17 cellular contexts compared by ENCODE assay signal in the genomic region with DNA sequence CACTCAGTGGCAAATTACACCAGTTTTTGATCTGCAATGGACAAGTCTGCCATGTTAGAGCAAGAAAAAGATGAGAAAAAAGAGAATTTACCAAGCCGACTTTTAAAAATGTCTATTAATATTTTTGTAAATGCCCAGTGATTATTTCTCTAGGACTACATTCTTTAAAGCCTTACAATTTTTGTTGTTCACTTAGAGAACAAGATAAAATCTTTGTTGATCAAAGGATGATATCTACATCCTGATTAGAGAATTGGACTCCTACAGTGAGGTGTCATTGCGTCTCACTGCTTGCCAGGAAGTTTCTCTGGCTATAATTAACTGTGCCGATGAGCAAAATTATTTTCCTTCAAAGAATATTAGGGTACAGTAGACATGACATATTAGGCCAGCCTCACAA.
"Had no signal": no experiment of that assay in that cellular context is flagged by ENCODE, and none has a peak within 500 bp of the region (broad histone marks: within the 10 kb centered on the region; RNA-seq: fewer than 3 reads in every experiment).

No MANE protein-coding gene starts in this region.

- H3K27me3 ChIP-seq: esophagus muscularis mucosa, tibial artery, vagina had no signal

- H3K27ac ChIP-seq: tibial artery, vagina had no signal

- H3K36me3 ChIP-seq: esophagus muscularis mucosa, tibial artery, vagina had no signal

- H3K4me3 Mint-ChIP-seq: activated B cell treated with CpG ODN at 0.5 μM for 24 hours; activated CD8-positive, alpha-beta T cell treated with anti-CD3 and anti-CD28 coated beads, Interleukin-2, amount 10 ng/mL, durations not matched to agents 7 days and 5 days; activated naive CD8-positive, alpha-beta T cell treated with anti-CD3 and anti-CD28 coated beads, Interleukin-2, amount 10 ng/mL, durations not matched to agents 7 days and 5 days; natural killer cell treated with Interleukin-12 subunit alpha and Interleukin-12 subunit beta and Interleukin-15 and Interleukin-18, amount 100 ng/mL, for 72 hours had no signal

- ATAC-seq: activated CD8-positive, alpha-beta T cell treated with anti-CD3 and anti-CD28 coated beads, Interleukin-2, amount 10 ng/mL, durations not matched to agents 7 days and 5 days; left ventricle myocardium superior; natural killer cell treated with Interleukin-12 subunit alpha and Interleukin-12 subunit beta and Interleukin-15 and Interleukin-18, amount 100 ng/mL, for 72 hours had no signal

- H3K4me3 ChIP-seq: esophagus muscularis mucosa, tibial artery, vagina had no signal

- H3K27ac Mint-ChIP-seq: activated B cell treated with CpG ODN at 0.5 μM for 24 hours; activated CD8-positive, alpha-beta T cell treated with anti-CD3 and anti-CD28 coated beads, Interleukin-2, amount 10 ng/mL, durations not matched to agents 7 days and 5 days; activated naive CD8-positive, alpha-beta T cell treated with anti-CD3 and anti-CD28 coated beads, Interleukin-2, amount 10 ng/mL, durations not matched to agents 7 days and 5 days had no signal

- H3K9me3 Mint-ChIP-seq: activated B cell treated with CpG ODN at 0.5 μM for 24 hours; activated naive CD8-positive, alpha-beta T cell treated with anti-CD3 and anti-CD28 coated beads, Interleukin-2, amount 10 ng/mL, durations not matched to agents 7 days and 5 days; natural killer cell treated with Interleukin-12 subunit alpha and Interleukin-12 subunit beta and Interleukin-15 and Interleukin-18, amount 100 ng/mL, for 72 hours had no signal

- H3K36me3 Mint-ChIP-seq: activated naive CD8-positive, alpha-beta T cell treated with anti-CD3 and anti-CD28 coated beads, Interleukin-2, amount 10 ng/mL, durations not matched to agents 7 days and 5 days; natural killer cell treated with Interleukin-12 subunit alpha and Interleukin-12 subunit beta and Interleukin-15 and Interleukin-18, amount 100 ng/mL, for 72 hours had no signal

- H3K9me3 ChIP-seq: esophagus muscularis mucosa, tibial artery, vagina had no signal

- H3K27me3 Mint-ChIP-seq: activated B cell treated with CpG ODN at 0.5 μM for 24 hours; natural killer cell treated with Interleukin-12 subunit alpha and Interleukin-12 subunit beta and Interleukin-15 and Interleukin-18, amount 100 ng/mL, for 72 hours had no signal

- DNase-seq: activated B cell treated with CpG ODN at 0.5 μM for 24 hours; activated CD4-positive, alpha-beta T cell treated with anti-CD3 and anti-CD28 coated beads for 48 hours; activated CD8-positive, alpha-beta memory T cell treated with anti-CD3 and anti-CD28 coated beads, Interleukin-2, amount 50 U/mL, for 4 hours; activated CD8-positive, alpha-beta T cell treated with anti-CD3 and anti-CD28 coated beads, Interleukin-2, amount 10 ng/mL, durations not matched to agents 7 days and 5 days; activated gamma-delta T cell treated with Interleukin-2 at 50 U/mL for 16 hours; activated naive CD8-positive, alpha-beta T cell treated with anti-CD3 and anti-CD28 coated beads, Interleukin-2, amount 10 ng/mL, durations not matched to agents 7 days and 5 days; anterior cingulate cortex; glutamatergic neuron; left ventricle myocardium superior; posterior cingulate gyrus; stimulated activated CD4-positive, alpha-beta T cell treated with anti-CD3 and anti-CD28 coated beads, Interleukin-15, amount 100 ng/mL, for 24 hours; stimulated activated CD4-positive, alpha-beta T cell treated with anti-CD3 and anti-CD28 coated beads, Interleukin-4, amount 100 ng/mL, for 24 hours; stimulated activated naive CD4-positive, alpha-beta T cell; tibial artery had no signal
